19 cellular contexts compared by ENCODE assay signal in genomic region chr3:72191211-72191960, GRCh38.
DNase-seq lines count a peak whose midpoint lies in the region; ATAC-seq and TF ChIP-seq lines count a peak whose summit lies in the region.
"Had no signal": no experiment of that assay in that cellular context is flagged by ENCODE, and none has a peak within 500 bp of the region (broad histone marks: within the 10 kb centered on the region; RNA-seq: fewer than 3 reads in every experiment).

No MANE protein-coding gene starts in this region.

- no peak overlapping the region for H3K4me3 Mint-ChIP-seq in nephron
- H3K4me3 Mint-ChIP-seq in naive thymus-derived CD4-positive, alpha-beta T cell: no peak overlapping the region
- H3K4me3 Mint-ChIP-seq: CD4-positive, alpha-beta T cell had no signal

- H3K4me3 ChIP-seq in adipocyte (ENCODE audit: low read length) (no peak overlapping the region), fibroblast of pulmonary artery (replicated peaks; ENCODE audit: low read depth, low read length) (no peak overlapping the region), lower leg skin (ENCODE audit: low read depth, poor library complexity, severe bottlenecking) (no peak overlapping the region)
- H3K4me3 ChIP-seq in naive thymus-derived CD4-positive, alpha-beta T cell (ENCODE audit: low read length): no peak overlapping the region

- H3K9me3 ChIP-seq in adipocyte (ENCODE audit: control insufficient read depth, low read length): peaks cover 13% of the 10 kb centered on the region
- no peaks in the 10 kb centered on the region for H3K9me3 ChIP-seq in naive thymus-derived CD4-positive, alpha-beta T cell (ENCODE audit: control insufficient read depth in 2 of 3, low read length in 3 of 3)
- H3K9me3 ChIP-seq: BE2C had no signal

- WGBS in lower leg skin, 2 donors: 75 to 78% methylated on average over 4 of the region's 4 CpGs

- intact Hi-C loops in naive thymus-derived CD4-positive, alpha-beta T cell (cut with micrococcal nuclease): no loop called here
- intact Hi-C loops in lower leg skin (cut with DNase I; ENCODE audit: low total_unique reads): no loop called here

- POLR2A ChIA-PET in naive thymus-derived CD4-positive, alpha-beta T cell (lab: Charles Lee): no interaction called here

- no peak for TF ChIP-seq CTCF in fibroblast of pulmonary artery (IDR thresholded peaks at IDR 0.05; ENCODE audit: low read length, missing control alignments)
- no peak for TF ChIP-seq CTCF in nephron (IDR thresholded peaks at IDR 0.05; ENCODE audit: unreplicated experiment in 3 of 3)
- no peak for TF ChIP-seq CTCF in lower leg skin (IDR thresholded peaks at IDR 0.05)

- no peak for TF ChIP-seq POLR2A in lower leg skin (IDR thresholded peaks at IDR 0.05)

- peaks cover 4% of the 10 kb centered on the region for H3K27me3 Mint-ChIP-seq in nephron (ENCODE audit: low read depth)
- H3K27me3 Mint-ChIP-seq in naive thymus-derived CD4-positive, alpha-beta T cell: peaks cover 0 to 4% (median 0%) of the 10 kb centered on the region in 5 donors
- H3K27me3 Mint-ChIP-seq: CD4-positive, alpha-beta T cell had no signal

- peak; percentile 26 for DNase-seq in GM04503 (ENCODE audit: low read depth)
- DNase-seq in adipocyte (ENCODE audit: low read depth): peak; percentile 41
- DNase-seq in fibroblast of pulmonary artery (ENCODE audit: low read depth): peak; percentile 58
- no peak for DNase-seq in naive thymus-derived CD4-positive, alpha-beta T cell
- no peak for DNase-seq in lower leg skin (ENCODE audit: low spot score in 2 of 2)
- no peak for DNase-seq in dedifferentiated amniotic fluid mesenchymal stem cell (ENCODE audit: extremely low spot score)
- DNase-seq: ACHN; BE2C; Calu3; CD4-positive, alpha-beta T cell; DMS79; NCI-H1417; NCI-H1930; NCI-H526 treated with DMSO at 0.1 percent for 48 hours; RPMI8226; SIG-M5 had no signal

- H3K36me3 Mint-ChIP-seq in nephron (ENCODE audit: low read depth): no peaks in the 10 kb centered on the region
- H3K36me3 Mint-ChIP-seq in naive thymus-derived CD4-positive, alpha-beta T cell: peaks cover 0 to 6% (median 3%) of the 10 kb centered on the region in 5 donors

- ATAC-seq in naive thymus-derived CD4-positive, alpha-beta T cell: no peak
- no peak for ATAC-seq in HG03025 (IDR thresholded peaks at IDR 0.05; ENCODE audit: low FRiP score, unreplicated experiment)

- H3K27me3 ChIP-seq in adipocyte (replicated peaks; ENCODE audit: control insufficient read depth, insufficient read depth, low read length): peaks cover 6% of the 10 kb centered on the region
- no peaks in the 10 kb centered on the region for H3K27me3 ChIP-seq in naive thymus-derived CD4-positive, alpha-beta T cell (ENCODE audit: control insufficient read depth in 2 of 2, insufficient read depth in 2 of 2, low read length in 2 of 2)
- H3K27me3 ChIP-seq: BE2C had no signal

- H3K4me1 ChIP-seq in adipocyte (ENCODE audit: control insufficient read depth, insufficient read depth, low read length): peaks cover 27% of the 10 kb centered on the region
- H3K4me1 ChIP-seq in naive thymus-derived CD4-positive, alpha-beta T cell (ENCODE audit: control insufficient read depth in 2 of 2, insufficient read depth in 2 of 2, low read length in 2 of 2): no peaks in the 10 kb centered on the region

- H3K9me3 Mint-ChIP-seq in nephron: peaks cover 11% of the 10 kb centered on the region
- peaks cover 0 to 14% (median 5%) of the 10 kb centered on the region in 11 donors for H3K9me3 Mint-ChIP-seq in naive thymus-derived CD4-positive, alpha-beta T cell

- peak overlapping the region in 2 of 3 experiments; percentile 26 to 72 for H3K27ac Mint-ChIP-seq in nephron
- H3K27ac Mint-ChIP-seq in naive thymus-derived CD4-positive, alpha-beta T cell: no peak overlapping the region
- H3K27ac Mint-ChIP-seq: CD4-positive, alpha-beta T cell had no signal

- CTCF ChIA-PET in naive thymus-derived CD4-positive, alpha-beta T cell (lab: Charles Lee): no interaction called here

- H3K4me1 Mint-ChIP-seq in nephron: peaks cover 29% of the 10 kb centered on the region
- H3K4me1 Mint-ChIP-seq in naive thymus-derived CD4-positive, alpha-beta T cell: peaks cover 0 to 20% (median 15%) of the 10 kb centered on the region in 7 donors

- H3K27ac ChIP-seq in naive thymus-derived CD4-positive, alpha-beta T cell (ENCODE audit: low read depth, low read length): no peak overlapping the region
- H3K27ac ChIP-seq: KMS-11 had no signal

- no peak overlapping the region for H3K9ac ChIP-seq in adipocyte (ENCODE audit: low read length)
- H3K9ac ChIP-seq: KMS-11 had no signal

- no peaks in the 10 kb centered on the region for H3K36me3 ChIP-seq in adipocyte (ENCODE audit: control insufficient read depth, insufficient read depth, low read length, severe bottlenecking)
- no peaks in the 10 kb centered on the region for H3K36me3 ChIP-seq in naive thymus-derived CD4-positive, alpha-beta T cell (ENCODE audit: control insufficient read depth in 2 of 3, insufficient read depth in 3 of 3, low read length in 3 of 3)
- H3K36me3 ChIP-seq: BE2C had no signal

Comparison
In these comparisons a context has a peak if more than half of its experiments do, and no peak if none do; other contexts are left out.
1. DNase-seq: peak in GM04503 (single experiment), adipocyte (single experiment) and fibroblast of pulmonary artery (single experiment); none in naive thymus-derived CD4-positive, alpha-beta T cell (0 of 9), lower leg skin (0 of 2) and dedifferentiated amniotic fluid mesenchymal stem cell (single experiment).
2. H3K27ac Mint-ChIP-seq: peak in nephron (2 of 3); none in naive thymus-derived CD4-positive, alpha-beta T cell (0 of 9).